9 cellular contexts compared by ENCODE assay signal in genomic region chr6:26440977-26441358, GRCh38. TPM values are rescaled to one million over a fixed set of nuclear protein-coding genes. Genes with fewer than 3 reads are reported as not detected.
DNase-seq lines count a peak whose midpoint lies in the region; ATAC-seq, FAIRE-seq and TF ChIP-seq lines count a peak whose summit lies in the region.
"Had no signal": no experiment of that assay in that cellular context is flagged by ENCODE, and none has a peak within 500 bp of the region (broad histone marks: within the 10 kb centered on the region; RNA-seq: fewer than 3 reads in every experiment).

No MANE protein-coding gene starts in this region.

- ATAC-seq in T-cell (replicated peaks in 1 of 4) (no peak), HG02798 (IDR thresholded peaks at IDR 0.05; ENCODE audit: poor library complexity, unreplicated experiment) (no peak), GM18861 (IDR thresholded peaks at IDR 0.05; ENCODE audit: unreplicated experiment) (no peak)

- peaks cover 32% of the 10 kb centered on the region for H3K36me3 Mint-ChIP-seq in T-cell

- CTCF ChIA-PET in T-cell (lab: Charles Lee): no interaction called here

- peak overlapping the region; percentile 48 to 98 (median 85) for H3K27ac ChIP-seq in skin epidermis

- DNase-seq in GM19239 (ENCODE audit: insufficient read length, low spot score): no peak
- no peak for DNase-seq in T-cell
- no peak for DNase-seq in fibroblast of the aortic adventitia (ENCODE audit: low read depth)
- DNase-seq in activated CD8-positive, alpha-beta memory T cell treated with anti-CD3 and anti-CD28 coated beads for 24 hours: no peak
- DNase-seq in SIG-M5 (lab: John Stamatoyannopoulos, UW): no peak

- no peaks in the 10 kb centered on the region for H3K9me3 Mint-ChIP-seq in T-cell

- H3K4me3 ChIP-seq in fibroblast of the aortic adventitia (ENCODE audit: low read depth, low read length): peak overlapping the region; percentile 83
- peak overlapping the region; percentile 37 to 54 (median 48) for H3K4me3 ChIP-seq in skin epidermis

- no peaks in the 10 kb centered on the region for H3K27me3 Mint-ChIP-seq in T-cell

- H3K4me3 Mint-ChIP-seq in T-cell: peak overlapping the region; percentile 95 to 100 (median 97)

- no peak for TF ChIP-seq CTCF in fibroblast of the aortic adventitia (IDR thresholded peaks at IDR 0.05; ENCODE audit: insufficient read depth, low read length)

- H3K27ac Mint-ChIP-seq in T-cell: peak overlapping the region; percentile 97 to 100

- POLR2A ChIA-PET in T-cell (lab: Charles Lee): interaction anchor here in 1 of 2 donors (0.6 kb wide), 1 partner anchor 10 kb away, joined by 3 read pairs; no protein-coding TSS in a partner anchor

- peaks cover 53 to 63% (median 54%) of the 10 kb centered on the region in 3 donors for H3K4me1 Mint-ChIP-seq in T-cell

- FAIRE-seq in GM19239 (lab: Jason Lieb, UNC): peak; percentile 44
- FAIRE-seq: TTC549 had no signal

RNA-seq across cellular contexts. Expression of gene BTN3A3, which starts 0.7 kb away (rescaled TPM):
- 100 to 1,000 TPM; 115 to 172 (median 142) TPM for total RNA-seq in T-cell
- 17.7 and 20.5 TPM in 2 replicates for total RNA-seq in fibroblast of the aortic adventitia (ENCODE audit: low replicate concordance)

RNA-seq across cellular contexts. Expression of gene BTN2A1, which starts 16.8 kb away (rescaled TPM):
- total RNA-seq in T-cell (10 to 100 TPM; 36.1 to 53.4 (median 47.9) TPM), fibroblast of the aortic adventitia (ENCODE audit: low replicate concordance) (11.7 and 17.9 TPM in 2 replicates)

RNA-seq across cellular contexts. Expression of gene BTN3A1, which starts 38.9 kb away (rescaled TPM):
- 100 to 1,000 TPM; 205 to 270 (median 210) TPM for total RNA-seq in T-cell
- total RNA-seq in fibroblast of the aortic adventitia (ENCODE audit: low replicate concordance): 24.0 and 83.6 TPM in 2 replicates

RNA-seq across cellular contexts. Expression of gene BTN2A2, which starts 58.1 kb away (rescaled TPM):
- total RNA-seq in T-cell: 10 to 100 TPM; 18.6 to 29.2 (median 21.3) TPM
- 7.5 and 10.2 TPM in 2 replicates for total RNA-seq in fibroblast of the aortic adventitia (ENCODE audit: low replicate concordance)

RNA-seq across cellular contexts. Expression of gene BTN1A1, which starts 59.1 kb away (rescaled TPM):
- not detected for total RNA-seq in T-cell
- total RNA-seq in fibroblast of the aortic adventitia (ENCODE audit: low replicate concordance): not detected in 2 replicates
